Comparison of ENCODE assay signal across 1 cellular context in the genomic region with DNA sequence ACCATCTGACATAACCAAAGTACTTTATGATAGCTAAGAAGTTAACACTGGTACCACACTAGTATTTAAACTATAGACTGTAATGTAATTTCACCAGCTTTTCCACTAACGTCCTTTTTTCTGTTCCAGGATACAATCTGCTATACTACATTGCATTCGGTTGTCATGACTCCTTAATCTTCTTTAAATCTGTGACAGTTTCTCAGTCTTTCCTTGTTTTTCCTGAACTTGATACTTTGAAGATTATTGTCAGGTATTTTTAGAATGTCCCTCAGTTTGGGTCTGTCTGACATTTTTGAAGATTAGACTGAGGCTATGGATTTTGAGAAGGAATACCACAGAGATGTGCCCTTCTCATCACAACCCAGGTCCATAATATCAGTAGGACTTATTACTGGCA.
A peak's percentile ranks its signal among the peaks of the same experiment; 100 is the strongest.
TF ChIP-seq lines count a peak whose summit lies in the region.

No MANE protein-coding gene starts in this region.

TF ChIP-seq in K562, 482 proteins besides CTCF, POLR2A, EP300 and RAD21:
- TF ChIP-seq RFX1 (IDR thresholded peaks at IDR 0.05): peak; percentile 17
- TF ChIP-seq ZNF217 (CRISPR knock-in tag; IDR thresholded peaks at IDR 0.05): no peak
- TF ChIP-seq EP400 (IDR thresholded peaks at IDR 0.05): no peak
- no peak for TF ChIP-seq ETV6 (IDR thresholded peaks at IDR 0.05; ENCODE audit: borderline replicate concordance in 1 of 2, low read depth in 2 of 2, low read length in 1 of 2)
- no peak for TF ChIP-seq ETV6 (CRISPR knock-in tag; IDR thresholded peaks at IDR 0.05; ENCODE audit: borderline replicate concordance)
- TF ChIP-seq SRSF9 (IDR thresholded peaks at IDR 0.05; ENCODE audit: borderline replicate concordance, low read depth, low read length): no peak
